2 cellular contexts compared by ENCODE assay signal in genomic region chr3:57910988-57911387, GRCh38.
TF ChIP-seq lines count a peak whose summit lies in the region.

No MANE protein-coding gene starts in this region.

TF ChIP-seq in HCT116, 20 proteins besides CTCF, POLR2A, EP300 and RAD21 (continued from another document):
- TF ChIP-seq YY1 (IDR thresholded peaks at IDR 0.05; ENCODE audit: extremely low read depth, insufficient replicate concordance, low read depth, low read length) (no peak), JUND (IDR thresholded peaks at IDR 0.05) (no peak), SRF (IDR thresholded peaks at IDR 0.05; ENCODE audit: low read depth) (no peak), CEBPB (IDR thresholded peaks at IDR 0.05; ENCODE audit: low read depth) (no peak), SIN3A (IDR thresholded peaks at IDR 0.05; ENCODE audit: low read depth) (no peak), POLR2AphosphoS5 (IDR thresholded peaks at IDR 0.05; ENCODE audit: low read depth, low read length) (no peak), SP1 (IDR thresholded peaks at IDR 0.05; ENCODE audit: low read depth) (no peak), TCF7L2 (IDR thresholded peaks at IDR 0.05; ENCODE audit: borderline replicate concordance, extremely low read depth, insufficient read depth, insufficient read length) (no peak), EZH2phosphoT487 (IDR thresholded peaks at IDR 0.05; ENCODE audit: borderline replicate concordance) (no peak), ZFX (IDR thresholded peaks at IDR 0.05) (no peak)

TF ChIP-seq in WTC11, 78 proteins besides CTCF, POLR2A, EP300 and RAD21 (continued from another document):
- TF ChIP-seq ARID4B (CRISPR knock-in tag; IDR thresholded peaks at IDR 0.05; ENCODE audit: borderline replicate concordance), result no peak
- TF ChIP-seq AFF4 (CRISPR knock-in tag; IDR thresholded peaks at IDR 0.05; ENCODE audit: borderline replicate concordance), result no peak
- no peak for TF ChIP-seq EMX1 (CRISPR knock-in tag; IDR thresholded peaks at IDR 0.05)
- no peak for TF ChIP-seq NR3C1 (CRISPR knock-in tag; conservative IDR thresholded peaks at IDR 0.05; ENCODE audit: low read depth)
- no peak for TF ChIP-seq TEAD4 (CRISPR knock-in tag; IDR thresholded peaks at IDR 0.05)
- no peak for TF ChIP-seq CREB1 (CRISPR knock-in tag; IDR thresholded peaks at IDR 0.05)
- no peak for TF ChIP-seq ERG (CRISPR knock-in tag; IDR thresholded peaks at IDR 0.05)
